Comparison of ENCODE assay signal across 15 cellular contexts in genomic region chr11:76701701-76702100, GRCh38. TPM values are rescaled to one million over a fixed set of nuclear protein-coding genes. Genes with fewer than 3 reads are reported as not detected.
A peak's percentile ranks its signal among the peaks of the same experiment; 100 is the strongest.
DNase-seq lines count a peak whose midpoint lies in the region; FAIRE-seq and TF ChIP-seq lines count a peak whose summit lies in the region.
"Had no signal": no experiment of that assay in that cellular context is flagged by ENCODE, and none has a peak within 500 bp of the region (broad histone marks: within the 10 kb centered on the region; RNA-seq: fewer than 3 reads in every experiment).

No MANE protein-coding gene starts in this region.

- H3K27ac ChIP-seq in adrenal gland (peak overlapping the region in 3 of 5 donors; percentile 67 to 93 (median 88)), MM.1S (ENCODE audit: low read length) (no peak overlapping the region)
- H3K27ac ChIP-seq: Peyer's patch, tibial artery had no signal

- no peaks in the 10 kb centered on the region for H3K9me3 ChIP-seq in adrenal gland (replicated peaks in 1 of 3)
- no peaks in the 10 kb centered on the region for H3K9me3 ChIP-seq in MM.1S (replicated peaks; ENCODE audit: insufficient read depth, low read length)
- H3K9me3 ChIP-seq: HAP-1, Peyer's patch, tibial artery had no signal

- H4K20me1 ChIP-seq in MM.1S (ENCODE audit: insufficient read depth, low read length), result no peaks in the 10 kb centered on the region

- H3K27me3 ChIP-seq in adrenal gland (no peaks in the 10 kb centered on the region), MM.1S (replicated peaks; ENCODE audit: insufficient read depth, low read length) (no peaks in the 10 kb centered on the region)
- H3K27me3 ChIP-seq: Peyer's patch, tibial artery had no signal

- DNase-seq in A172 (ENCODE audit: low spot score) (peak; percentile 47), H54 (ENCODE audit: insufficient read length, low spot score) (peak; percentile 68), adrenal gland (peak; percentile 46 to 80 (median 73)), foreskin melanocyte (peak; percentile 17), COLO829 (ENCODE audit: low spot score) (no peak), MM.1S (no peak), SHP77 treated with DMSO at 0.1 percent for 48 hours (lab: John Stamatoyannopoulos, UW) (no peak), activated gamma-delta T cell (lab: John Stamatoyannopoulos, UW) (no peak)
- DNase-seq: activated CD4-positive, alpha-beta T cell treated with anti-CD3 and anti-CD28 coated beads, Interleukin-2, amount 10 ng/mL, durations not matched to agents 7 days and 5 days; endodermal cell; NCI-H446 treated with DMSO at 0.1 percent for 48 hours; Peyer's patch; tibial artery had no signal

- no peaks in the 10 kb centered on the region for H3F3A ChIP-seq in MM.1S (ENCODE audit: insufficient read depth, low read length)

- no peak for TF ChIP-seq POLR2A in H54 (IDR thresholded peaks at IDR 0.05; ENCODE audit: low read depth, low read length)
- TF ChIP-seq POLR2A in adrenal gland (IDR thresholded peaks at IDR 0.05), result no peak

- no peaks in the 10 kb centered on the region for H3K36me3 ChIP-seq in adrenal gland (replicated peaks in 1 of 2)
- H3K36me3 ChIP-seq in MM.1S (replicated peaks; ENCODE audit: insufficient read depth, low read length), result no peaks in the 10 kb centered on the region
- H3K36me3 ChIP-seq: HAP-1, Peyer's patch, tibial artery had no signal

- no peaks in the 10 kb centered on the region for H3K9me2 ChIP-seq in MM.1S (replicated peaks; ENCODE audit: insufficient read depth, low read length)

- intact Hi-C loops in adrenal gland (cut with DNase I), result no loop called here

- TF ChIP-seq CTCF in adrenal gland (IDR thresholded peaks at IDR 0.05) (no peak), MM.1S (IDR thresholded peaks at IDR 0.05; ENCODE audit: low read length) (no peak)

- 42 to 71% (median 48%) methylated on average over 4 to 5 of the region's 5 CpGs for WGBS in adrenal gland, 4 donors

- no peak overlapping the region for H2AFZ ChIP-seq in MM.1S (ENCODE audit: low read length)

- no peak overlapping the region for H3K4me2 ChIP-seq in MM.1S (ENCODE audit: low read depth, low read length)

- no peaks in the 10 kb centered on the region for H3K79me2 ChIP-seq in MM.1S (ENCODE audit: low read length)

- FAIRE-seq in H54 (lab: Jason Lieb, UNC), result no peak

- H3K4me1 ChIP-seq in adrenal gland (replicated peaks in 1 of 2) (peaks cover 20 to 23% of the 10 kb centered on the region in 2 donors), MM.1S (ENCODE audit: low read length) (no peaks in the 10 kb centered on the region)
- H3K4me1 ChIP-seq: Peyer's patch, tibial artery had no signal

- no peak overlapping the region for H3K9ac ChIP-seq in MM.1S (ENCODE audit: low read length)

- no peak overlapping the region for H3K4me3 ChIP-seq in adrenal gland
- no peak overlapping the region for H3K4me3 ChIP-seq in MM.1S (ENCODE audit: low read length)
- H3K4me3 ChIP-seq: HAP-1, Peyer's patch, tibial artery had no signal

RNA-seq across cellular contexts. Expression of gene LRRC32, which starts 31.2 kb away (rescaled TPM):
- not detected in 2 replicates for total RNA-seq in A172 (2014; rRNA removed; shearing (Covaris generic))
- 100 to 1,000 TPM in 3 of 8 donors, 10 to 100 TPM in 5; 67.8 to 153 (median 92.6) TPM for total RNA-seq in adrenal gland
- 100 to 1,000 TPM in 2 of 3 donors, 10 to 100 TPM in 1; 63.7 to 389 (median 302) TPM for polyA plus RNA-seq in adrenal gland
- total RNA-seq: A673 had no signal

Comparison
In these comparisons a context has a peak if more than half of its experiments do, and no peak if none do; other contexts are left out.
1. DNase-seq: peak in A172 (single experiment), H54 (single experiment), adrenal gland (7 of 7) and foreskin melanocyte (single experiment); none in COLO829 (single experiment), MM.1S (single experiment), SHP77 treated with DMSO at 0.1 percent for 48 hours (single experiment) and activated gamma-delta T cell (single experiment).
2. RNA of gene LRRC32, which starts 31.2 kb away (total RNA-seq): 67.8 to 153 TPM in adrenal gland; not detected in A172; every median in the first group is over 10 times any median in the second.